ENCODE assay signal across 15 cellular contexts in genomic region chr2:204877691-204878090, GRCh38.
DNase-seq lines count a peak whose midpoint lies in the region; ATAC-seq and TF ChIP-seq lines count a peak whose summit lies in the region.
"Had no signal": no experiment of that assay in that cellular context is flagged by ENCODE, and none has a peak within 500 bp of the region (broad histone marks: within the 10 kb centered on the region; RNA-seq: fewer than 3 reads in every experiment).

No MANE protein-coding gene starts in this region.

- ATAC-seq in activated naive CD4-positive, alpha-beta T cell treated with anti-CD3 and anti-CD28 coated beads, Interleukin-2, amount 50 U/mL, for 72 hours, result no peak
- ATAC-seq in CD8-positive, alpha-beta T cell, result no peak
- ATAC-seq in GM21737 (IDR thresholded peaks at IDR 0.05; ENCODE audit: unreplicated experiment), result no peak
- ATAC-seq: GM12878 had no signal

- H3K4me3 ChIP-seq in CD8-positive, alpha-beta T cell (ENCODE audit: low read depth, low read length), result no peak overlapping the region
- H3K4me3 ChIP-seq: BLaER1, GM12878, GM23248, HAP-1 had no signal

- CTCF ChIA-PET in activated naive CD4-positive, alpha-beta T cell treated with anti-CD3 and anti-CD28 coated beads, Interleukin-2, amount 10 ng/mL, durations not matched to agents 7 days and 5 days (lab: Charles Lee), result interaction anchor here (0.6 to 1.0 kb wide), 2 partner anchors 14 to 802 kb away, joined by 3 read pairs; no protein-coding TSS in a partner anchor
- CTCF ChIA-PET in CD8-positive, alpha-beta T cell (lab: Charles Lee), result no interaction called here

- no peaks in the 10 kb centered on the region for H3K36me3 ChIP-seq in CD8-positive, alpha-beta T cell (ENCODE audit: insufficient read depth, low read length)
- H3K36me3 ChIP-seq: BLaER1, HAP-1 had no signal

- POLR2A ChIA-PET in CD8-positive, alpha-beta T cell (lab: Charles Lee), result no interaction called here

- no peak for DNase-seq in activated CD4-positive, alpha-beta T cell treated with anti-CD3 and anti-CD28 coated beads, Interleukin-2, amount 10 ng/mL, durations not matched to agents 24 days and 14 days
- DNase-seq in activated CD4-positive, alpha-beta T cell treated with anti-CD3 and anti-CD28 coated beads, Interleukin-2, amount 50 U/mL, for 48 hours, result no peak
- DNase-seq in activated naive CD4-positive, alpha-beta T cell treated with anti-CD3 and anti-CD28 coated beads, Interleukin-2, amount 10 ng/mL, durations not matched to agents 7 days and 5 days, result no peak
- no peak for DNase-seq in activated naive CD4-positive, alpha-beta T cell treated with anti-CD3 and anti-CD28 coated beads, Interleukin-2, amount 50 U/mL, for 72 hours (ENCODE audit: low spot score in 2 of 2)
- no peak for DNase-seq in CD8-positive, alpha-beta T cell
- no peak for DNase-seq in NCI-H748 treated with DMSO at 0.1 percent for 48 hours (lab: John Stamatoyannopoulos, UW)
- DNase-seq: 8988T, Calu3, DMS79 treated with DMSO at 0.1 percent for 48 hours, GM23248 had no signal

- no peaks in the 10 kb centered on the region for H3K27me3 ChIP-seq in CD8-positive, alpha-beta T cell (ENCODE audit: insufficient read depth, low read length)
- H3K27me3 ChIP-seq: BLaER1 had no signal

- no peak overlapping the region for H3K27ac Mint-ChIP-seq in activated CD4-positive, alpha-beta T cell treated with anti-CD3 and anti-CD28 coated beads, Interleukin-2, amount 10 ng/mL, durations not matched to agents 24 days and 14 days
- peak overlapping the region; percentile 88 for H3K27ac Mint-ChIP-seq in activated naive CD4-positive, alpha-beta T cell treated with anti-CD3 and anti-CD28 coated beads, Interleukin-2, amount 10 ng/mL, durations not matched to agents 7 days and 5 days
- no peak overlapping the region for H3K27ac Mint-ChIP-seq in activated naive CD4-positive, alpha-beta T cell treated with anti-CD3 and anti-CD28 coated beads, Interleukin-2, amount 50 U/mL, for 72 hours
- H3K27ac Mint-ChIP-seq in CD8-positive, alpha-beta T cell, result peak overlapping the region; percentile 29

- no peaks in the 10 kb centered on the region for H3K9me3 ChIP-seq in CD8-positive, alpha-beta T cell (ENCODE audit: low read length)
- H3K9me3 ChIP-seq: BLaER1, HAP-1 had no signal

- H3K4me1 Mint-ChIP-seq in activated CD4-positive, alpha-beta T cell treated with anti-CD3 and anti-CD28 coated beads, Interleukin-2, amount 10 ng/mL, durations not matched to agents 24 days and 14 days, result peaks cover 52% of the 10 kb centered on the region
- peaks cover 91% of the 10 kb centered on the region for H3K4me1 Mint-ChIP-seq in activated naive CD4-positive, alpha-beta T cell treated with anti-CD3 and anti-CD28 coated beads, Interleukin-2, amount 10 ng/mL, durations not matched to agents 7 days and 5 days
- peaks cover 42% of the 10 kb centered on the region for H3K4me1 Mint-ChIP-seq in CD8-positive, alpha-beta T cell (ENCODE audit: low read depth)

- H3K9me3 Mint-ChIP-seq in activated CD4-positive, alpha-beta T cell treated with anti-CD3 and anti-CD28 coated beads, Interleukin-2, amount 10 ng/mL, durations not matched to agents 24 days and 14 days, result peaks cover 14% of the 10 kb centered on the region
- peaks cover 20% of the 10 kb centered on the region for H3K9me3 Mint-ChIP-seq in activated naive CD4-positive, alpha-beta T cell treated with anti-CD3 and anti-CD28 coated beads, Interleukin-2, amount 10 ng/mL, durations not matched to agents 7 days and 5 days
- peaks cover 3 to 9% of the 10 kb centered on the region in 2 donors for H3K9me3 Mint-ChIP-seq in activated naive CD4-positive, alpha-beta T cell treated with anti-CD3 and anti-CD28 coated beads, Interleukin-2, amount 50 U/mL, for 72 hours
- no peaks in the 10 kb centered on the region for H3K9me3 Mint-ChIP-seq in CD8-positive, alpha-beta T cell

- H3K27me3 Mint-ChIP-seq in activated CD4-positive, alpha-beta T cell treated with anti-CD3 and anti-CD28 coated beads, Interleukin-2, amount 10 ng/mL, durations not matched to agents 24 days and 14 days, result no peaks in the 10 kb centered on the region
- no peaks in the 10 kb centered on the region for H3K27me3 Mint-ChIP-seq in activated naive CD4-positive, alpha-beta T cell treated with anti-CD3 and anti-CD28 coated beads, Interleukin-2, amount 10 ng/mL, durations not matched to agents 7 days and 5 days
- H3K27me3 Mint-ChIP-seq in CD8-positive, alpha-beta T cell (ENCODE audit: low read depth), result no peaks in the 10 kb centered on the region

- H3K4me3 Mint-ChIP-seq in activated CD4-positive, alpha-beta T cell treated with anti-CD3 and anti-CD28 coated beads, Interleukin-2, amount 10 ng/mL, durations not matched to agents 24 days and 14 days, result peak overlapping the region; percentile 21
- H3K4me3 Mint-ChIP-seq in activated naive CD4-positive, alpha-beta T cell treated with anti-CD3 and anti-CD28 coated beads, Interleukin-2, amount 10 ng/mL, durations not matched to agents 7 days and 5 days, result no peak overlapping the region
- H3K4me3 Mint-ChIP-seq in CD8-positive, alpha-beta T cell, result no peak overlapping the region

- peaks cover 18% of the 10 kb centered on the region for H3K36me3 Mint-ChIP-seq in activated CD4-positive, alpha-beta T cell treated with anti-CD3 and anti-CD28 coated beads, Interleukin-2, amount 10 ng/mL, durations not matched to agents 24 days and 14 days (ENCODE audit: low read depth)
- peaks cover 55% of the 10 kb centered on the region for H3K36me3 Mint-ChIP-seq in activated naive CD4-positive, alpha-beta T cell treated with anti-CD3 and anti-CD28 coated beads, Interleukin-2, amount 10 ng/mL, durations not matched to agents 7 days and 5 days
- peaks cover 5 to 9% of the 10 kb centered on the region in 2 donors for H3K36me3 Mint-ChIP-seq in activated naive CD4-positive, alpha-beta T cell treated with anti-CD3 and anti-CD28 coated beads, Interleukin-2, amount 50 U/mL, for 72 hours
- H3K36me3 Mint-ChIP-seq in CD8-positive, alpha-beta T cell, result no peaks in the 10 kb centered on the region

- peaks cover 42% of the 10 kb centered on the region for H3K4me1 ChIP-seq in CD8-positive, alpha-beta T cell (ENCODE audit: insufficient read depth, low read length)
- H3K4me1 ChIP-seq: BLaER1, HAP-1 had no signal

- intact Hi-C loops in activated CD4-positive, alpha-beta T cell treated with anti-CD3 and anti-CD28 coated beads, Interleukin-2, amount 10 ng/mL, durations not matched to agents 24 days and 14 days (cut with micrococcal nuclease), result loop anchor here (10.0 kb wide), 2 partner anchors 317 to 597 kb away; no protein-coding TSS in a partner anchor
- intact Hi-C loops in CD8-positive, alpha-beta T cell (cut with DNase I, micrococcal nuclease), result loop anchor here in 1 of 2 experiments (10.0 kb wide), 1 partner anchor 887 kb away; no protein-coding TSS in a partner anchor

- TF ChIP-seq CTCF in CD8-positive, alpha-beta T cell (IDR thresholded peaks at IDR 0.05), result no peak
- no peak for TF ChIP-seq CTCF in VCaP (conservative IDR thresholded peaks at IDR 0.05)

- no peak overlapping the region for H3K27ac ChIP-seq in CD8-positive, alpha-beta T cell (ENCODE audit: low read depth, low read length)
- peak overlapping the region; percentile 58 for H3K27ac ChIP-seq in VCaP
- H3K27ac ChIP-seq: BLaER1, GM23248 had no signal

Comparison
In these comparisons a context has a peak if more than half of its experiments do, and no peak if none do; other contexts are left out.
1. H3K27ac Mint-ChIP-seq: peak in activated naive CD4-positive, alpha-beta T cell treated with anti-CD3 and anti-CD28 coated beads, Interleukin-2, amount 10 ng/mL, durations not matched to agents 7 days and 5 days (single experiment) and CD8-positive, alpha-beta T cell (single experiment); none in activated CD4-positive, alpha-beta T cell treated with anti-CD3 and anti-CD28 coated beads, Interleukin-2, amount 10 ng/mL, durations not matched to agents 24 days and 14 days (single experiment) and activated naive CD4-positive, alpha-beta T cell treated with anti-CD3 and anti-CD28 coated beads, Interleukin-2, amount 50 U/mL, for 72 hours (0 of 2).